ENCODE assay signal across 9 cellular contexts in the genomic region with DNA sequence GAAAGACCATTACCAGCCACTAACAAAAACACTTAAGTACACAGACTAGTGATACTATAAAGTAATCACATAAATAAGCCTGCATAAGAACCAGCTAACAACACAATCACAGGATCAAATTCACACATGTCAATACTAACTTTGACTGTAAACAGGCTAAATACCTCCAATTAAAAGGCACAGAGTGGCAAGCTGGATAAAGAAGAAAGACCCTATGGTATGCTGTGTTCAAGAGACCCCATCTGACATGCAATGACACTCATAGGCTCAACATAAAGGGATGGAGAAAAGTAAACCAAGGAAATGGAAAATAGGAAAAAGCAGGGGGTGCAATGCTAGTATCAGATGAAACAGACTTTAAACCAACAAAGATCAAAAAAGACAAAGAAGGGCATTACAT.
"Had no signal": no experiment of that assay in that cellular context is flagged by ENCODE, and none has a peak within 500 bp of the region (broad histone marks: within the 10 kb centered on the region; RNA-seq: fewer than 3 reads in every experiment).

No MANE protein-coding gene starts in this region.

- H3K4me1 ChIP-seq: HAP-1 had no signal

- H3K27ac ChIP-seq: GM23248 had no signal

- DNase-seq: GM23248, GOT3, H7, H9, HCEC 1CT, HFFc6 had no signal

- H3K36me3 ChIP-seq: HAP-1 had no signal

- H3K4me3 ChIP-seq: GM23248, GM23338, HAP-1 had no signal

- ATAC-seq: GM23338, HCT116 had no signal

- H3K9me3 ChIP-seq: HAP-1 had no signal
